2 cellular contexts compared by ENCODE assay signal in the genomic region with DNA sequence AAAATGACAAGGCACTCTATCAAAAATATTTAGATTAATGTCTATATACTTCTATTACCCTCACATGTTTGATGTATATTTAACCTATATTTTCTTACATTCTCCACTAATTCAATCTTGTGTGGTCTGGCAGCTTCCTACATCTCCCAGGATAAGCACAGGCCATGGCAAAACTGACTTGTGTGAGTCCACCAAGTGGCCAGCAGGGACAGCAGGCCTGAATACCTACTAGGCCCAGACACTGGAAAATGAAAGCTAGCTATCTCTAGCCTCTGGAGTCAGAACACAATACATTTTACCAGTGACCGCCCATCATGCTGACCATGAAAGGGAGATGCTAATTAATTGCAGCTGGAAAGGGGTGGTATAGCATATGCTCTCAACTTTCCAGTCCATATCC.
TF ChIP-seq lines count a peak whose summit lies in the region.

No MANE protein-coding gene starts in this region.

TF ChIP-seq in GM23338, 12 proteins besides CTCF, POLR2A, EP300 and RAD21 (continued from another document):
- TF ChIP-seq, protein P1, sequence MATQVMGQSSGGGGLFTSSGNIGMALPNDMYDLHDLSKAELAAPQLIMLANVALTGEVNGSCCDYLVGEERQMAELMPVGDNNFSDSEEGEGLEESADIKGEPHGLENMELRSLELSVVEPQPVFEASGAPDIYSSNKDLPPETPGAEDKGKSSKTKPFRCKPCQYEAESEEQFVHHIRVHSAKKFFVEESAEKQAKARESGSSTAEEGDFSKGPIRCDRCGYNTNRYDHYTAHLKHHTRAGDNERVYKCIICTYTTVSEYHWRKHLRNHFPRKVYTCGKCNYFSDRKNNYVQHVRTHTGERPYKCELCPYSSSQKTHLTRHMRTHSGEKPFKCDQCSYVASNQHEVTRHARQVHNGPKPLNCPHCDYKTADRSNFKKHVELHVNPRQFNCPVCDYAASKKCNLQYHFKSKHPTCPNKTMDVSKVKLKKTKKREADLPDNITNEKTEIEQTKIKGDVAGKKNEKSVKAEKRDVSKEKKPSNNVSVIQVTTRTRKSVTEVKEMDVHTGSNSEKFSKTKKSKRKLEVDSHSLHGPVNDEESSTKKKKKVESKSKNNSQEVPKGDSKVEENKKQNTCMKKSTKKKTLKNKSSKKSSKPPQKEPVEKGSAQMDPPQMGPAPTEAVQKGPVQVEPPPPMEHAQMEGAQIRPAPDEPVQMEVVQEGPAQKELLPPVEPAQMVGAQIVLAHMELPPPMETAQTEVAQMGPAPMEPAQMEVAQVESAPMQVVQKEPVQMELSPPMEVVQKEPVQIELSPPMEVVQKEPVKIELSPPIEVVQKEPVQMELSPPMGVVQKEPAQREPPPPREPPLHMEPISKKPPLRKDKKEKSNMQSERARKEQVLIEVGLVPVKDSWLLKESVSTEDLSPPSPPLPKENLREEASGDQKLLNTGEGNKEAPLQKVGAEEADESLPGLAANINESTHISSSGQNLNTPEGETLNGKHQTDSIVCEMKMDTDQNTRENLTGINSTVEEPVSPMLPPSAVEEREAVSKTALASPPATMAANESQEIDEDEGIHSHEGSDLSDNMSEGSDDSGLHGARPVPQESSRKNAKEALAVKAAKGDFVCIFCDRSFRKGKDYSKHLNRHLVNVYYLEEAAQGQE (IDR thresholded peaks at IDR 0.05; ENCODE audit: unreplicated experiment) = no peak

TF ChIP-seq in WTC11, 78 proteins besides CTCF, POLR2A, EP300 and RAD21 (continued from another document):
- no peak for TF ChIP-seq NR1H2 (CRISPR knock-in tag; IDR thresholded peaks at IDR 0.05)
- no peak for TF ChIP-seq ZNF121 (CRISPR knock-in tag; IDR thresholded peaks at IDR 0.05)
- TF ChIP-seq NFE2L1 (CRISPR knock-in tag; IDR thresholded peaks at IDR 0.05) = no peak
- no peak for TF ChIP-seq HMGA2 (CRISPR knock-in tag; IDR thresholded peaks at IDR 0.05)
- TF ChIP-seq, protein P2, sequence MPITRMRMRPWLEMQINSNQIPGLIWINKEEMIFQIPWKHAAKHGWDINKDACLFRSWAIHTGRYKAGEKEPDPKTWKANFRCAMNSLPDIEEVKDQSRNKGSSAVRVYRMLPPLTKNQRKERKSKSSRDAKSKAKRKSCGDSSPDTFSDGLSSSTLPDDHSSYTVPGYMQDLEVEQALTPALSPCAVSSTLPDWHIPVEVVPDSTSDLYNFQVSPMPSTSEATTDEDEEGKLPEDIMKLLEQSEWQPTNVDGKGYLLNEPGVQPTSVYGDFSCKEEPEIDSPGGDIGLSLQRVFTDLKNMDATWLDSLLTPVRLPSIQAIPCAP (CRISPR knock-in tag; IDR thresholded peaks at IDR 0.05) = no peak
- TF ChIP-seq ZNF138 (CRISPR knock-in tag; conservative IDR thresholded peaks at IDR 0.05) = no peak
- TF ChIP-seq, protein P3, sequence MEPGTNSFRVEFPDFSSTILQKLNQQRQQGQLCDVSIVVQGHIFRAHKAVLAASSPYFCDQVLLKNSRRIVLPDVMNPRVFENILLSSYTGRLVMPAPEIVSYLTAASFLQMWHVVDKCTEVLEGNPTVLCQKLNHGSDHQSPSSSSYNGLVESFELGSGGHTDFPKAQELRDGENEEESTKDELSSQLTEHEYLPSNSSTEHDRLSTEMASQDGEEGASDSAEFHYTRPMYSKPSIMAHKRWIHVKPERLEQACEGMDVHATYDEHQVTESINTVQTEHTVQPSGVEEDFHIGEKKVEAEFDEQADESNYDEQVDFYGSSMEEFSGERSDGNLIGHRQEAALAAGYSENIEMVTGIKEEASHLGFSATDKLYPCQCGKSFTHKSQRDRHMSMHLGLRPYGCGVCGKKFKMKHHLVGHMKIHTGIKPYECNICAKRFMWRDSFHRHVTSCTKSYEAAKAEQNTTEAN (CRISPR knock-in tag; IDR thresholded peaks at IDR 0.05) = no peak
- TF ChIP-seq, protein P4, sequence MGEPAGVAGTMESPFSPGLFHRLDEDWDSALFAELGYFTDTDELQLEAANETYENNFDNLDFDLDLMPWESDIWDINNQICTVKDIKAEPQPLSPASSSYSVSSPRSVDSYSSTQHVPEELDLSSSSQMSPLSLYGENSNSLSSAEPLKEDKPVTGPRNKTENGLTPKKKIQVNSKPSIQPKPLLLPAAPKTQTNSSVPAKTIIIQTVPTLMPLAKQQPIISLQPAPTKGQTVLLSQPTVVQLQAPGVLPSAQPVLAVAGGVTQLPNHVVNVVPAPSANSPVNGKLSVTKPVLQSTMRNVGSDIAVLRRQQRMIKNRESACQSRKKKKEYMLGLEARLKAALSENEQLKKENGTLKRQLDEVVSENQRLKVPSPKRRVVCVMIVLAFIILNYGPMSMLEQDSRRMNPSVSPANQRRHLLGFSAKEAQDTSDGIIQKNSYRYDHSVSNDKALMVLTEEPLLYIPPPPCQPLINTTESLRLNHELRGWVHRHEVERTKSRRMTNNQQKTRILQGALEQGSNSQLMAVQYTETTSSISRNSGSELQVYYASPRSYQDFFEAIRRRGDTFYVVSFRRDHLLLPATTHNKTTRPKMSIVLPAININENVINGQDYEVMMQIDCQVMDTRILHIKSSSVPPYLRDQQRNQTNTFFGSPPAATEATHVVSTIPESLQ (CRISPR knock-in tag; IDR thresholded peaks at IDR 0.05) = no peak
- no peak for TF ChIP-seq CREM (CRISPR knock-in tag; IDR thresholded peaks at IDR 0.05)
- TF ChIP-seq ZNF263 (CRISPR knock-in tag; IDR thresholded peaks at IDR 0.05; ENCODE audit: low read depth) = no peak
- TF ChIP-seq, protein P5, sequence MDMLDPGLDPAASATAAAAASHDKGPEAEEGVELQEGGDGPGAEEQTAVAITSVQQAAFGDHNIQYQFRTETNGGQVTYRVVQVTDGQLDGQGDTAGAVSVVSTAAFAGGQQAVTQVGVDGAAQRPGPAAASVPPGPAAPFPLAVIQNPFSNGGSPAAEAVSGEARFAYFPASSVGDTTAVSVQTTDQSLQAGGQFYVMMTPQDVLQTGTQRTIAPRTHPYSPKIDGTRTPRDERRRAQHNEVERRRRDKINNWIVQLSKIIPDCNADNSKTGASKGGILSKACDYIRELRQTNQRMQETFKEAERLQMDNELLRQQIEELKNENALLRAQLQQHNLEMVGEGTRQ (CRISPR knock-in tag; IDR thresholded peaks at IDR 0.05) = no peak
- no peak for TF ChIP-seq RELA (CRISPR knock-in tag; IDR thresholded peaks at IDR 0.05; ENCODE audit: borderline replicate concordance)
